Comparison of ENCODE assay signal across 26 cellular contexts in genomic region chr16:3140603-3141427, GRCh38. TPM values are rescaled to one million over a fixed set of nuclear protein-coding genes. Genes with fewer than 3 reads are reported as not detected.
"Had no signal": no experiment of that assay in that cellular context is flagged by ENCODE, and none has a peak within 500 bp of the region (broad histone marks: within the 10 kb centered on the region; RNA-seq: fewer than 3 reads in every experiment).

No MANE protein-coding gene starts in this region.

- H3K27ac Mint-ChIP-seq: neural progenitor cell had no signal

- H3K4me3 Mint-ChIP-seq: naive thymus-derived CD8-positive, alpha-beta T cell; neural progenitor cell had no signal

- H3K4me1 ChIP-seq: prostate gland had no signal

- DNase-seq: cerebellar nuclear complex; colonic mucosa; dermis blood vessel endothelial cell; esophagus squamous epithelium; foreskin fibroblast; naive thymus-derived CD8-positive, alpha-beta T cell; nucleus accumbens; retina; stimulated activated CD4-positive, alpha-beta T cell treated with anti-CD3 and anti-CD28 coated beads, Interleukin-2, amount 100 ng/mL, for 24 hours; stimulated activated CD4-positive, alpha-beta T cell treated with anti-CD3 and anti-CD28 coated beads, Interleukin-4, amount 100 ng/mL, for 4 hours; stimulated activated naive CD4-positive, alpha-beta T cell; stomach; substantia nigra; transverse colon had no signal

- H3K27me3 ChIP-seq: colonic mucosa, esophagus squamous epithelium, hepatocyte, neural progenitor cell, stomach, transverse colon had no signal

- H3K27me3 Mint-ChIP-seq: naive thymus-derived CD8-positive, alpha-beta T cell had no signal

- ATAC-seq: mucosa of descending colon; naive thymus-derived CD8-positive, alpha-beta T cell; sciatic nerve had no signal

- H3K9me3 Mint-ChIP-seq: naive thymus-derived CD8-positive, alpha-beta T cell; neural progenitor cell had no signal

- H3K36me3 ChIP-seq: colonic mucosa, neural progenitor cell, prostate gland had no signal

- H3K27ac ChIP-seq: colonic mucosa, esophagus squamous epithelium, neural progenitor cell, parathyroid adenoma, prostate gland, skin epidermis, stomach, thoracic aorta, transverse colon had no signal

- H3K4me3 ChIP-seq: colonic mucosa, esophagus squamous epithelium, hepatocyte, mucosa of descending colon, neural progenitor cell, prostate gland, skin epidermis, stomach, thoracic aorta, transverse colon had no signal

- H3K9me3 ChIP-seq: colonic mucosa, esophagus squamous epithelium, mucosa of descending colon, prostate gland, stomach, thoracic aorta, transverse colon had no signal

RNA-seq across cellular contexts. Expression of gene ZNF205, which starts 28.4 kb away (rescaled TPM):
- total RNA-seq: naive thymus-derived CD8-positive, alpha-beta T cell had no signal
- polyA plus RNA-seq: naive thymus-derived CD8-positive, alpha-beta T cell had no signal

RNA-seq across cellular contexts. Expression of gene ZSCAN10, which starts 41.7 kb away (rescaled TPM):
- total RNA-seq: dermis blood vessel endothelial cell, epithelial cell of proximal tubule, esophagus squamous epithelium, hepatocyte, kidney epithelial cell, lower leg skin, mucosa of descending colon, sciatic nerve, stomach, thoracic aorta, transverse colon, urinary bladder had no signal
- polyA plus RNA-seq: hepatocyte; naive thymus-derived CD8-positive, alpha-beta T cell; stomach; urinary bladder had no signal

RNA-seq across cellular contexts. Expression of gene OR1F1, which starts 47.2 kb away (rescaled TPM):
- total RNA-seq: colonic mucosa; dermis blood vessel endothelial cell; esophagus squamous epithelium; hepatocyte; kidney epithelial cell; lower leg skin; mucosa of descending colon; naive thymus-derived CD8-positive, alpha-beta T cell; prostate gland; sciatic nerve; stomach; thoracic aorta; transverse colon; urinary bladder had no signal
- polyA plus RNA-seq: hepatocyte; naive thymus-derived CD8-positive, alpha-beta T cell; stomach; urinary bladder had no signal
